2 cellular contexts compared by ENCODE assay signal in the genomic region with DNA sequence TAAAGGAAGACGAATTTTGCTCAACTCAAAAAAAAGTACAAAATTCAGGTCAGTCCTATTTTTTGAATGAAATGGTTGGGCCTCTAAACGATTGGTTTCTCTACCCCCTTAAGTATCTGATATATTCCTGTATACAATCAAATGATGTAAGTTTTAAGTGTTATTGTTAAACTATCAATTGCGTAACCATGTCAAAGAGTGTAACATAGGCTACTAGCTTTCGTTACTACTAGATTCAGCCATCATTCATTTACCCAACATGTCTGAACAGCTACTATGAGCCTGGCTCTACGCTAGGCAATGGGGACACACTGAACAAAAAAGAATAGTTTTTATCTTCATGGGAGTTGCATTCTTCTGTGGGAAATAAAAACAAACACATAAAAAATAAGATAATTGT.
TF ChIP-seq lines count a peak whose summit lies in the region.

No MANE protein-coding gene starts in this region.

TF ChIP-seq in HEK293, 187 proteins besides CTCF, POLR2A, EP300 and RAD21:
- TF ChIP-seq ZNF518A (tag by site-specific recombination; conservative IDR thresholded peaks at IDR 0.05; ENCODE audit: low read depth) (no peak), PRDM6 (tag by site-specific recombination; IDR thresholded peaks at IDR 0.05) (peak; percentile 20; the same call in 1 of the 2 replicates)

TF ChIP-seq in H1, 55 proteins besides CTCF, POLR2A, EP300 and RAD21:
- TF ChIP-seq CEBPB (IDR thresholded peaks at IDR 0.05; ENCODE audit: low read depth, low read length): peak; percentile 88
- no peak for TF ChIP-seq ZNF274 (IDR thresholded peaks at IDR 0.05; ENCODE audit: borderline replicate concordance, extremely low read depth, low read length)
